ENCODE assay signal across 8 cellular contexts in the genomic region with DNA sequence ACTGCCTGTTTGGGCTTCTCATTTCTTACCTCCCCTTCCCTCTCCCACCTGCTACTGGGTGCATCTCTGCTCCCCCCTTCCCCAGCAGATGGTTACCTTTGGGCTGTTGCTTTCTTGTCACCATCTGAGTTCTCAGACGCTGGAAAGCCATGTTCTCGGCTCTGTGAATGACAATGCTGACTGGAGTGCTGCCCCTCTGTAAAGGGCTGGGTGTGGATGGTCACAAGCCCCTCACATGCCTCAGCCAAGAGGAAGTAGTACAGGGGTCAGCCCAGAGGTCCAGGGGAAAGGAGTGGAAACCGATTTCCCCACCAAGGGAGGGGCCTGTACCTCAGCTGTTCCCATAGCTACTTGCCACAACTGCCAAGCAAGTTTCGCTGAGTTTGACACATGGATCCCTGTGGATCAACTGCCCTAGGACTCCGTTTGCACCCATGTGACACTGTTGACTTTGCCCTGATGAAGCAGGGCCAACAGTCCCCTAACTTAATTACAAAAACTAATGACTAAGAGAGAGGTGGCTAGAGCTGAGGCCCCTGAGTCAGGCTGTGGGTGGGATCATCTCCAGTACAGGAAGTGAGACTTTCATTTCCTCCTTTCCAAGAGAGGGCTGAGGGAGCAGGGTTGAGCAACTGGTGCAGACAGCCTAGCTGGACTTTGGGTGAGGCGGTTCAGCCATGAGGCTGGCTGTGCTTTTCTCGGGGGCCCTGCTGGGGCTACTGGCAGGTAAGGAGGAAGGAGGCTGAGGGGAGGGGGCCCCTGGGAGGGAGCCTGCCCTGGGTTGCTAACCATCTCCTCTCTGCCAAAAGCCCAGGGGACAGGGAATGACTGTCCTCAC. TPM values are rescaled to one million over a fixed set of nuclear protein-coding genes. Genes with fewer than 3 reads are reported as not detected.
DNase-seq lines count a peak whose midpoint lies in the region; ATAC-seq and TF ChIP-seq lines count a peak whose summit lies in the region.

A gene with protein sequence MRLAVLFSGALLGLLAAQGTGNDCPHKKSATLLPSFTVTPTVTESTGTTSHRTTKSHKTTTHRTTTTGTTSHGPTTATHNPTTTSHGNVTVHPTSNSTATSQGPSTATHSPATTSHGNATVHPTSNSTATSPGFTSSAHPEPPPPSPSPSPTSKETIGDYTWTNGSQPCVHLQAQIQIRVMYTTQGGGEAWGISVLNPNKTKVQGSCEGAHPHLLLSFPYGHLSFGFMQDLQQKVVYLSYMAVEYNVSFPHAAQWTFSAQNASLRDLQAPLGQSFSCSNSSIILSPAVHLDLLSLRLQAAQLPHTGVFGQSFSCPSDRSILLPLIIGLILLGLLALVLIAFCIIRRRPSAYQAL (plus strand): TSS at position 638 of the 838 bp plus-strand sequence. CDS start 40 bp downstream, at position 678.

- peak within 1 kb of the TSS; percentile 47 for H3K27ac ChIP-seq in HEK293 (ENCODE audit: extremely low read depth, low read depth, low read length)
- H3K27ac ChIP-seq in OCI-LY3 (ENCODE audit: low read length): peak within 1 kb of the TSS; percentile 95
- no peak within 1 kb of the TSS for H3K27ac ChIP-seq in neural cell (ENCODE audit: low read length)
- peak within 1 kb of the TSS; percentile 75 to 88 for H3K27ac ChIP-seq in thoracic aorta

- no peaks in the 10 kb centered on the region for H3F3A ChIP-seq in neural cell (ENCODE audit: insufficient read depth, low read length, poor library complexity, severe bottlenecking)

- H3K4me1 ChIP-seq in HEK293 (ENCODE audit: control insufficient read depth, insufficient read depth, low read length) (peaks cover 11% of the 10 kb centered on the region; the same call in 1 of the 2 replicates), OCI-LY3 (ENCODE audit: low read length) (peaks cover 77% of the 10 kb centered on the region), thoracic aorta (ENCODE audit: control insufficient read depth in 1 of 2, low read depth in 2 of 2) (peaks cover 54 to 66% of the 10 kb centered on the region in 2 donors)

- POLR2A ChIA-PET in HEK293 (lab: Yijun Ruan, JAX): interaction anchor here (0.6 to 3.7 kb wide), 10 partner anchors 8 to 252 kb away, joined by 3 to 50 read pairs (median 6); a partner anchor contains a TSS

- CTCF ChIA-PET in HEK293 (lab: Yijun Ruan, JAX): interaction anchor here (2.3 to 2.6 kb wide), 2 partner anchors 10 to 109 kb away, joined by 7 to 11 read pairs; a partner anchor contains a TSS

- H2AFZ ChIP-seq in OCI-LY3 (ENCODE audit: low read depth, low read length): no peak within 1 kb of the TSS
- H2AFZ ChIP-seq in neural cell (ENCODE audit: low read depth, low read length): no peak within 1 kb of the TSS

- H3K79me2 ChIP-seq in OCI-LY3 (ENCODE audit: low read length) (peaks cover 63% of the 10 kb centered on the region), neural cell (replicated peaks; ENCODE audit: insufficient read depth, low read length) (peaks cover 20% of the 10 kb centered on the region)

- H3K9ac ChIP-seq in OCI-LY3 (ENCODE audit: low read length) (peak within 1 kb of the TSS; percentile 52), neural cell (ENCODE audit: low read length) (no peak within 1 kb of the TSS)

- peaks cover 45% of the 10 kb centered on the region for H4K20me1 ChIP-seq in OCI-LY3 (ENCODE audit: insufficient read depth, low read length)
- peaks cover 25% of the 10 kb centered on the region for H4K20me1 ChIP-seq in neural cell (ENCODE audit: insufficient read depth)

- ATAC-seq in thoracic aorta (ENCODE audit: insufficient number of reproducible peaks, low FRiP score, low read depth) (peak; percentile 68), HG03196 (IDR thresholded peaks at IDR 0.05; ENCODE audit: unreplicated experiment) (no peak)

- no peak for TF ChIP-seq RAD21 in neural cell (conservative IDR thresholded peaks at IDR 0.05)

- H3K9me3 ChIP-seq in HEK293 (ENCODE audit: control insufficient read depth, insufficient read depth, low read depth, low read length) (no peaks in the 10 kb centered on the region), OCI-LY3 (ENCODE audit: insufficient read depth, low read length) (no peaks in the 10 kb centered on the region), neural cell (ENCODE audit: low read length) (no peaks in the 10 kb centered on the region), thoracic aorta (no peaks in the 10 kb centered on the region)

- TF ChIP-seq CTCF in HEK293 (tag by site-specific recombination; IDR thresholded peaks at IDR 0.05): no peak
- TF ChIP-seq CTCF in OCI-LY3 (IDR thresholded peaks at IDR 0.05; ENCODE audit: low read depth, low read length): no peak
- no peak for TF ChIP-seq CTCF in fibroblast of mammary gland (conservative IDR thresholded peaks at IDR 0.05; ENCODE audit: control insufficient read depth, insufficient read depth, low read depth, low read length)
- no peak for TF ChIP-seq CTCF in neural cell (IDR thresholded peaks at IDR 0.05; ENCODE audit: poor library complexity, severe bottlenecking)
- TF ChIP-seq CTCF in thoracic aorta (IDR thresholded peaks at IDR 0.05): no peak

- H3K27me3 ChIP-seq in OCI-LY3 (ENCODE audit: low read depth, low read length) (no peaks in the 10 kb centered on the region), neural cell (ENCODE audit: insufficient read depth, low read depth, low read length) (no peaks in the 10 kb centered on the region), thoracic aorta (replicated peaks; ENCODE audit: insufficient read depth) (no peaks in the 10 kb centered on the region)

- DNase-seq in Daoy (ENCODE audit: low read depth): peak; percentile 97
- peak; percentile 71 for DNase-seq in activated T-cell treated with anti-CD3 and anti-CD28 coated beads for 48 hours (ENCODE audit: low read depth)
- DNase-seq in fibroblast of mammary gland (ENCODE audit: low read depth): peak; percentile 98
- DNase-seq in thoracic aorta (ENCODE audit: low spot score): peak; percentile 77

- no peak for TF ChIP-seq EP300 in neural cell (conservative IDR thresholded peaks at IDR 0.05; ENCODE audit: poor library complexity, severe bottlenecking)

- H3K4me2 ChIP-seq in OCI-LY3 (ENCODE audit: low read length): peak within 1 kb of the TSS; percentile 62
- no peak within 1 kb of the TSS for H3K4me2 ChIP-seq in neural cell (ENCODE audit: low read length)

- no peaks in the 10 kb centered on the region for H3K9me2 ChIP-seq in neural cell (ENCODE audit: insufficient read depth, low read length)

- H3K36me3 ChIP-seq in HEK293 (ENCODE audit: control insufficient read depth in 2 of 2, insufficient read depth in 1 of 2, low read length in 2 of 2) (peaks cover 36 to 75% of the 10 kb centered on the region in 2 experiments), OCI-LY3 (replicated peaks; ENCODE audit: low read depth, low read length) (peaks cover 61% of the 10 kb centered on the region), neural cell (ENCODE audit: insufficient read depth, low read length) (peaks cover 6% of the 10 kb centered on the region), thoracic aorta (peaks cover 45% of the 10 kb centered on the region)

- H3K4me3 ChIP-seq in HEK293 (ENCODE audit: low read depth, low read length): no peak within 1 kb of the TSS
- peak within 1 kb of the TSS; percentile 38 for H3K4me3 ChIP-seq in OCI-LY3 (ENCODE audit: low read length)
- peak within 1 kb of the TSS; percentile 25 for H3K4me3 ChIP-seq in fibroblast of mammary gland (ENCODE audit: control insufficient read depth, low read depth, low read length)
- no peak within 1 kb of the TSS for H3K4me3 ChIP-seq in neural cell (ENCODE audit: low read length)
- H3K4me3 ChIP-seq in thoracic aorta: peak within 1 kb of the TSS; percentile 69

TF ChIP-seq in HEK293, 187 proteins besides CTCF, POLR2A, EP300 and RAD21 (continues in another document):
- no peak for TF ChIP-seq ZFP3 (tag by site-specific recombination; IDR thresholded peaks at IDR 0.05; ENCODE audit: low read depth)
- TF ChIP-seq ZNF768 (tag by site-specific recombination; IDR thresholded peaks at IDR 0.05): no peak
- no peak for TF ChIP-seq YY2 (tag by site-specific recombination; IDR thresholded peaks at IDR 0.05)
- TF ChIP-seq KLF10 (tag by site-specific recombination; IDR thresholded peaks at IDR 0.05): peak; percentile 77
- TF ChIP-seq ZNF394 (tag by site-specific recombination; IDR thresholded peaks at IDR 0.05; ENCODE audit: borderline replicate concordance): 0 out of 2 replicates have a peak, but pooled peaks have one; percentile 13
- no peak for TF ChIP-seq ZNF777 (tag by site-specific recombination; IDR thresholded peaks at IDR 0.05; ENCODE audit: borderline replicate concordance)
- no peak for TF ChIP-seq ZNF175 (tag by site-specific recombination; IDR thresholded peaks at IDR 0.05)
- TF ChIP-seq BCL11B (tag by site-specific recombination; IDR thresholded peaks at IDR 0.05; ENCODE audit: low read depth): no peak
- no peak for TF ChIP-seq ZNF529 (tag by site-specific recombination; IDR thresholded peaks at IDR 0.05; ENCODE audit: insufficient replicate concordance)
- TF ChIP-seq ZBTB1 (tag by site-specific recombination; IDR thresholded peaks at IDR 0.05): no peak
- TF ChIP-seq ZNF596 (tag by site-specific recombination; IDR thresholded peaks at IDR 0.05): no peak

TF ChIP-seq in neural cell, 6 proteins besides CTCF, POLR2A, EP300 and RAD21 (continues in another document):
- peak; percentile 35 for TF ChIP-seq POLR2AphosphoS5 (IDR thresholded peaks at IDR 0.05)
- TF ChIP-seq, protein P1, sequence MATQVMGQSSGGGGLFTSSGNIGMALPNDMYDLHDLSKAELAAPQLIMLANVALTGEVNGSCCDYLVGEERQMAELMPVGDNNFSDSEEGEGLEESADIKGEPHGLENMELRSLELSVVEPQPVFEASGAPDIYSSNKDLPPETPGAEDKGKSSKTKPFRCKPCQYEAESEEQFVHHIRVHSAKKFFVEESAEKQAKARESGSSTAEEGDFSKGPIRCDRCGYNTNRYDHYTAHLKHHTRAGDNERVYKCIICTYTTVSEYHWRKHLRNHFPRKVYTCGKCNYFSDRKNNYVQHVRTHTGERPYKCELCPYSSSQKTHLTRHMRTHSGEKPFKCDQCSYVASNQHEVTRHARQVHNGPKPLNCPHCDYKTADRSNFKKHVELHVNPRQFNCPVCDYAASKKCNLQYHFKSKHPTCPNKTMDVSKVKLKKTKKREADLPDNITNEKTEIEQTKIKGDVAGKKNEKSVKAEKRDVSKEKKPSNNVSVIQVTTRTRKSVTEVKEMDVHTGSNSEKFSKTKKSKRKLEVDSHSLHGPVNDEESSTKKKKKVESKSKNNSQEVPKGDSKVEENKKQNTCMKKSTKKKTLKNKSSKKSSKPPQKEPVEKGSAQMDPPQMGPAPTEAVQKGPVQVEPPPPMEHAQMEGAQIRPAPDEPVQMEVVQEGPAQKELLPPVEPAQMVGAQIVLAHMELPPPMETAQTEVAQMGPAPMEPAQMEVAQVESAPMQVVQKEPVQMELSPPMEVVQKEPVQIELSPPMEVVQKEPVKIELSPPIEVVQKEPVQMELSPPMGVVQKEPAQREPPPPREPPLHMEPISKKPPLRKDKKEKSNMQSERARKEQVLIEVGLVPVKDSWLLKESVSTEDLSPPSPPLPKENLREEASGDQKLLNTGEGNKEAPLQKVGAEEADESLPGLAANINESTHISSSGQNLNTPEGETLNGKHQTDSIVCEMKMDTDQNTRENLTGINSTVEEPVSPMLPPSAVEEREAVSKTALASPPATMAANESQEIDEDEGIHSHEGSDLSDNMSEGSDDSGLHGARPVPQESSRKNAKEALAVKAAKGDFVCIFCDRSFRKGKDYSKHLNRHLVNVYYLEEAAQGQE (IDR thresholded peaks at IDR 0.05; ENCODE audit: borderline replicate concordance): no peak

RNA-seq across cellular contexts. Expression of the gene that starts here (rescaled TPM):
- total RNA-seq in Daoy (2014; rRNA removed; shearing (Covaris generic)): 13.8 and 15.0 TPM in 2 replicates
- not detected in 2 replicates for polyA plus RNA-seq in neural cell
- polyA minus RNA-seq in neural cell: not detected in 2 replicates
- total RNA-seq in thoracic aorta: 100 to 1,000 TPM in 1 of 2 donors, 10 to 100 TPM in 1; 70.8 to 133 TPM

Comparison
In these comparisons a context has a peak if more than half of its experiments do, and no peak if none do; other contexts are left out.
1. H3K4me3 ChIP-seq: peak in OCI-LY3 (single experiment), fibroblast of mammary gland (single experiment) and thoracic aorta (single experiment); none in HEK293 (single experiment) and neural cell (single experiment).
2. Peak in every context shown above with its lines, with median percentiles within 50 percentile points of each other: DNase-seq.